1 cellular context compared by ENCODE assay signal in genomic region chr3:37129871-37130270, GRCh38.
TF ChIP-seq lines count a peak whose summit lies in the region.

No MANE protein-coding gene starts in this region.

TF ChIP-seq in SK-N-SH treated with all-trans-retinoic acid at 6 μM for 48 hours, 23 proteins besides CTCF, POLR2A, EP300 and RAD21 (continued from another document):
- no peak for TF ChIP-seq SNAI2 (CRISPR knock-in tag; IDR thresholded peaks at IDR 0.05)
- TF ChIP-seq ZNF8 (CRISPR knock-in tag; IDR thresholded peaks at IDR 0.05), result no peak
- TF ChIP-seq GLIS3 (CRISPR knock-in tag; IDR thresholded peaks at IDR 0.05), result no peak
- TF ChIP-seq ZC3H10 (CRISPR knock-in tag; IDR thresholded peaks at IDR 0.05), result no peak
